ENCODE assay signal across 9 cellular contexts in the genomic region with DNA sequence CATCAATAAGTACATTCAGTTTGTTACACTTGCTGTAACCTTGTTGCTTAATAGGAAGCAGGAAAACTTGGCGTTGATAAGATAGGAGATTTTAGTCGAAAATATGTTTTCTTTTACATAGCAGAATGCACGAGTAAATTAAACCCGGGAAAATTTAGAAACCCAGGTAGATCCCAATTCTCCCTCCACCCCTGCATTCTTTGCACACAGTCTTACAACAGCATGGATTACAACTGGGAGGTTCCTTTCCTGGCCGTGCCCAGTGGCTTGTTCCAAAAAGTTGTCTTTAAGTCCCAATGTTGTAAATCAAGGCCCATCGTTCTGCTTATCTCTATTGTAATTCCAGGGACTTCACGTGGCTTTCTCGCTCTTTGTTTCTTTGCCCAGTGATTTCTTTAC. TPM values are rescaled to one million over a fixed set of nuclear protein-coding genes. Genes with fewer than 3 reads are reported as not detected.
DNase-seq lines count a peak whose midpoint lies in the region; ATAC-seq and TF ChIP-seq lines count a peak whose summit lies in the region.
"Had no signal": no experiment of that assay in that cellular context is flagged by ENCODE, and none has a peak within 500 bp of the region (broad histone marks: within the 10 kb centered on the region; RNA-seq: fewer than 3 reads in every experiment).

No MANE protein-coding gene starts in this region.

- H3K9me3 ChIP-seq in A673 (ENCODE audit: low read depth, low read length, poor library complexity, severe bottlenecking): no peaks in the 10 kb centered on the region
- H3K9me3 ChIP-seq in HUES6 (ENCODE audit: control insufficient read depth, insufficient read depth, low read depth, low read length): no peaks in the 10 kb centered on the region
- no peaks in the 10 kb centered on the region for H3K9me3 ChIP-seq in mononuclear cell (ENCODE audit: low read depth, low read length)
- H3K9me3 ChIP-seq: mucosa of descending colon had no signal

- H3K4me3 ChIP-seq in A673 (ENCODE audit: low read depth, low read length, poor library complexity, severe bottlenecking) (peak overlapping the region; percentile 66), HUES6 (ENCODE audit: low read depth, low read length) (peak overlapping the region; percentile 76), cardiac fibroblast (replicated peaks in 1 of 2; ENCODE audit: low read depth in 2 of 2, low read length in 2 of 2) (peak overlapping the region; percentile 51 to 58), mononuclear cell (ENCODE audit: low read length) (peak overlapping the region; percentile 58)

- BruUV-seq in A673 (replicated peaks; lab: Mats Ljungman, UMichigan): TSS peak; percentile 87

- no peak for TF ChIP-seq CTCF in A673 (conservative IDR thresholded peaks at IDR 0.05; ENCODE audit: low read depth, low read length)
- TF ChIP-seq CTCF in cardiac fibroblast (IDR thresholded peaks at IDR 0.05; ENCODE audit: low read depth, low read length): no peak

- H3K27ac ChIP-seq in A673 (ENCODE audit: low read depth, low read length, poor library complexity, severe bottlenecking) (peak overlapping the region; percentile 73), HUES6 (ENCODE audit: low read depth, low read length) (no peak overlapping the region)

- H3K9ac ChIP-seq in HUES6 (ENCODE audit: low read length): peak overlapping the region; percentile 82

- no peak for DNase-seq in A673 (ENCODE audit: low spot score)
- DNase-seq in cardiac fibroblast (ENCODE audit: low read depth in 2 of 2): no peak
- DNase-seq in cerebellar nuclear complex (lab: John Stamatoyannopoulos, UW): no peak
- DNase-seq in glomerular visceral epithelial cell (ENCODE audit: extremely low spot score): no peak
- no peak for DNase-seq in Kasumi-1 (lab: John Stamatoyannopoulos, UW)

- CTCF ChIA-PET in A673 (lab: Charles Lee): interaction anchor here (0.5 kb wide), 1 partner anchor 137 kb away, joined by 4 read pairs; no protein-coding TSS in a partner anchor

- POLR2A ChIA-PET in A673 (lab: Charles Lee; ENCODE audit: low non-redundant PET): interaction anchor here (0.5 kb wide), 1 partner anchor 1328 kb away, joined by 3 read pairs; no protein-coding TSS in a partner anchor

- no peak for ATAC-seq in esophagus mucosa

- intact Hi-C loops in A673 (cut with micrococcal nuclease; ENCODE audit: unreplicated experiment): loop anchor here (5.0 kb wide), 1 partner anchor 216 kb away; no protein-coding TSS in a partner anchor

- H3K4me1 ChIP-seq in A673 (ENCODE audit: insufficient read depth, low read length, poor library complexity, severe bottlenecking) (peaks cover 17% of the 10 kb centered on the region), HUES6 (ENCODE audit: control insufficient read depth, insufficient read depth, low read length) (peaks cover 19% of the 10 kb centered on the region; the same call in 1 of the 2 replicates), mononuclear cell (ENCODE audit: insufficient read depth, low read length) (peaks cover 23% of the 10 kb centered on the region)

- H3K36me3 ChIP-seq in A673 (ENCODE audit: insufficient read depth, low read length, poor library complexity, severe bottlenecking) (no peaks in the 10 kb centered on the region), HUES6 (ENCODE audit: control insufficient read depth, insufficient read depth, low read length) (no peaks in the 10 kb centered on the region)

- H3K27me3 ChIP-seq in A673 (replicated peaks; ENCODE audit: insufficient read depth, low read depth, low read length, poor library complexity) (no peaks in the 10 kb centered on the region), HUES6 (ENCODE audit: control insufficient read depth, insufficient read depth, low read length) (peaks cover 10% of the 10 kb centered on the region), mononuclear cell (ENCODE audit: insufficient read depth, low read length) (no peaks in the 10 kb centered on the region)

RNA-seq across cellular contexts. Expression of a gene that starts 1.1 kb away (rescaled TPM):
- total RNA-seq in A673 (2021): 42.7 and 46.8 TPM in 2 replicates
- total RNA-seq in mononuclear cell: 9.9 TPM
- 10.4 TPM for total RNA-seq in esophagus mucosa
